ENCODE assay signal across 8 cellular contexts in the genomic region with DNA sequence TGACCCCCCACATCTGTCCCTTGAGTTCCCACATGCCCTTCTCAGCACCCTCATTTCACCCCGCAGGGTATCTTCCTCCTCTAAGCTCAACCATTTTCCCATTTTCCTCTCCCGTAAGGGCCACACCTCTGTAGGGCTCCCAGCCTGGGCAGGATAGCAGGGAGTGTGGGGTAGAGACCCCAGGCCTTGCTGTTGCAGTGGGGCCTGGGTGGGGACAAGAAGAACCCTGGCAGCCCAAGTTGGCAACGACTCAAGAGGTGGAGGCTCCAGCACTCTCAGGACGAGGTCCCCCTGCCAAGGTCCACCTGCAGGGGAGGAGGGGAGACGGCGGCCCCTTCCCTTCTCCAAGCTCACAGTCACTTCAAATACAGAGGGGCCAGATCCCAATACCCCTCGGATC. TPM values are rescaled to one million over a fixed set of nuclear protein-coding genes. Genes with fewer than 3 reads are reported as not detected.
A peak's percentile ranks its signal among the peaks of the same experiment; 100 is the strongest.
DNase-seq lines count a peak whose midpoint lies in the region; ATAC-seq and TF ChIP-seq lines count a peak whose summit lies in the region.

No MANE protein-coding gene starts in this region.

- H3K79me2 ChIP-seq in ACC112 (ENCODE audit: control insufficient read depth, insufficient read depth, low read length, unreplicated experiment) (peaks cover 5% of the 10 kb centered on the region), KMS-11 (ENCODE audit: insufficient read depth, low read depth) (no peaks in the 10 kb centered on the region)

- H3K27me3 Mint-ChIP-seq in nephron (ENCODE audit: low read depth) = peaks cover 21% of the 10 kb centered on the region

- H3K9me3 Mint-ChIP-seq in nephron = no peaks in the 10 kb centered on the region

- no peaks in the 10 kb centered on the region for H3K36me3 ChIP-seq in ACC112 (ENCODE audit: insufficient read depth, low read length)
- H3K36me3 ChIP-seq in KMS-11 (ENCODE audit: insufficient read depth) = no peaks in the 10 kb centered on the region

- intact Hi-C loops in dorsolateral prefrontal cortex (cut with DNase I) = loop anchor here (2.0 to 10.0 kb wide), 2 partner anchors 71 to 177 kb away; partner anchors contain the start of genes COL1A1 (in 1 of the 2) and PDK2 (in 1 of the 2)

- H2AFZ ChIP-seq in ACC112 (ENCODE audit: low read length, unreplicated experiment) (peak overlapping the region; percentile 65), KMS-11 (ENCODE audit: low read depth) (peak overlapping the region; percentile 87)

- H3K27ac Mint-ChIP-seq in nephron = peak overlapping the region; percentile 90 to 99 (median 97)

- H3K27me3 ChIP-seq in ACC112 (ENCODE audit: insufficient read depth, low read length) = no peaks in the 10 kb centered on the region
- peaks cover 41% of the 10 kb centered on the region for H3K27me3 ChIP-seq in KMS-11 (ENCODE audit: insufficient read depth, low read depth)
- peaks cover 0 to 29% (median 10%) of the 10 kb centered on the region in 45 donors for H3K27me3 ChIP-seq in dorsolateral prefrontal cortex

- TF ChIP-seq CTCF in KMS-11 (conservative IDR thresholded peaks at IDR 0.05; ENCODE audit: low read depth, low read length) (no peak), dorsolateral prefrontal cortex (IDR thresholded peaks at IDR 0.05 in 54 of 56, conservative IDR thresholded peaks at IDR 0.05 in 2 of 56; ENCODE audit: low read depth in 1 of 56, partially characterized antibody in 56 of 56) (no peak), nephron (IDR thresholded peaks at IDR 0.05; ENCODE audit: unreplicated experiment in 3 of 3) (no peak)

- H3K4me2 ChIP-seq in KMS-11 = peak overlapping the region; percentile 70

- no peaks in the 10 kb centered on the region for H3K36me3 Mint-ChIP-seq in nephron (ENCODE audit: low read depth)

- H3K4me1 Mint-ChIP-seq in nephron = peaks cover 60% of the 10 kb centered on the region

- peak overlapping the region; percentile 81 for H3K4me3 ChIP-seq in ACC112 (ENCODE audit: low read depth, low read length)
- H3K4me3 ChIP-seq in KMS-11 (IDR thresholded peaks at IDR 0.05; ENCODE audit: insufficient read depth, low read depth, low read length) = no peak overlapping the region
- peak overlapping the region in 38 of 59 donors; percentile 48 to 88 (median 68) for H3K4me3 ChIP-seq in dorsolateral prefrontal cortex

- DNase-seq in dorsolateral prefrontal cortex (peak in 3 of 10 donors; percentile 22 to 41 (median 38)), OCI-M2 (lab: John Stamatoyannopoulos, UW; ENCODE audit: unreplicated experiment) (no peak), NCI-H2107 treated with DMSO at 0.1 percent for 48 hours (lab: John Stamatoyannopoulos, UW; ENCODE audit: unreplicated experiment) (no peak)

- H4K20me1 ChIP-seq in KMS-11 (ENCODE audit: insufficient read depth) = no peaks in the 10 kb centered on the region

- peak overlapping the region; percentile 83 to 86 (median 84) for H3K4me3 Mint-ChIP-seq in nephron

- H3K4me1 ChIP-seq in ACC112 (ENCODE audit: control insufficient read depth, insufficient read depth, low read length, unreplicated experiment) (peaks cover 50% of the 10 kb centered on the region), KMS-11 (ENCODE audit: low read depth, poor library complexity, severe bottlenecking) (peaks cover 6% of the 10 kb centered on the region)

- peak overlapping the region; percentile 74 for H3K27ac ChIP-seq in ACC112 (ENCODE audit: low read depth, low read length)
- no peak overlapping the region for H3K27ac ChIP-seq in KMS-11
- peak overlapping the region in 13 of 59 donors; percentile 1 to 82 (median 66) for H3K27ac ChIP-seq in dorsolateral prefrontal cortex

- ATAC-seq in GM18870 (IDR thresholded peaks at IDR 0.05; ENCODE audit: unreplicated experiment) = no peak
- no peak for ATAC-seq in GM19324 (IDR thresholded peaks at IDR 0.05; ENCODE audit: low FRiP score, unreplicated experiment)

- no peak overlapping the region; the same call in 1 of the 2 replicates for H3K9ac ChIP-seq in KMS-11

RNA-seq across cellular contexts. Expression of gene TMEM92, which starts 2.0 kb away (rescaled TPM):
- 1 to 10 TPM in 4 of 120 experiments, under 1 TPM in 26, not detected in 90; 0.14 to 2.1 (median 0.43) TPM for total RNA-seq in dorsolateral prefrontal cortex
